1 cellular context compared by ENCODE assay signal in the genomic region with DNA sequence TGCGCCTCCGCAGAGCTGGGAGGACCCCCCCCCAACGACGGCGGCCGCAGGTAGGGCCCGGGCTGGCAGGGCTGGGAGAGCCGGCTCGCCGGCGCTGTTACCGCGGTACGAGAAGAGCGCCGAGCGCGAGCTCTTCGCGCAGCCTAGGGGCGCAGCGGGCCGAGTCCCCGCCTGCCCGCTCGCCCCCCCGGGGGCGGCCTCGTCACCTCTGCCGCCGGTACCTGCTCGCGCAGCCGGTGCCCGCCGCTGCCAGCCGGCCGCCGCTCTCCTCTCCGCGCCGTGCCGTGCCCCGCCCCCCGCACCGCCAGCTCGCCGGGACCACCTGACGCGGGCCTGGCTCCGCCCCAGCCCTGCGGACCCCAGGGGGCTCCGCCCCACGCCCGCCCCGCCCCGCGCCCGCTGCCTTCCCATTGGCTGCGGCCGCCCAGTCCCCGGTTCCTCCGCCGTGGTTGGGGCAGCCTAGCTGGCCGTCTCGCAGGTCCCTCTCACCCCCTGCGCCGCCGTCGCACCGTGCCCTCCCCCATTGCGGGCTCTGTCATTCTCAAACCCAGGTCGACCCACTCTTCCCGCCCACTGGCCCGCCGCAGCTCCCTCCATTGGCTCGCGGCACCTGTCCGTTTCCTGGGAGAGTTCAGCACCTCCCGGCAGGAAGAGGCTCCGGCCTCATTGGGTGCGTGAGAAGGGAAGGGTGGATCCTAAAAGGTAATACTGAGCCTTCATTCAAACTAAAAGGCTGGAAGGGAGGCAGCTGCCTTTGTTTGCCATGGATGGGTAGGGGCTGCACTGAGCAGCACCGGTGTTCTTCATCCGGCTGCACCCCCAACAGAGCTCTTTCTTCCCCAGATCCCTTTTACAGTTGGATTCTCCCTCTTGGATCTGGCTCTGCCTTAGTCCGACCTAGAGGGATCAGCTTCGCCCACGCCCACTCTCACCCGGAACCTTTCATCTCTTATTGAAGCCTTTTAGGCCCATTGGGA.
A peak's percentile ranks its signal among the peaks of the same experiment; 100 is the strongest.
TF ChIP-seq lines count a peak whose summit lies in the region.

Gene MAP3K9, minus strand, starts transcription at position 276 of the 977 bp plus-strand sequence. CDS start 342 bp downstream, outside the sequence.

TF ChIP-seq in HEK293, 187 proteins besides CTCF, POLR2A, EP300 and RAD21 (continued from another document and continues in another):
- TF ChIP-seq, protein P1, sequence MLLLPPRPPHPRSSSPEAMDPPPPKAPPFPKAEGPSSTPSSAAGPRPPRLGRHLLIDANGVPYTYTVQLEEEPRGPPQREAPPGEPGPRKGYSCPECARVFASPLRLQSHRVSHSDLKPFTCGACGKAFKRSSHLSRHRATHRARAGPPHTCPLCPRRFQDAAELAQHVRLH (tag by site-specific recombination; IDR thresholded peaks at IDR 0.05): no peak
- TF ChIP-seq ZNF366 (tag by site-specific recombination; conservative IDR thresholded peaks at IDR 0.05) (peak; percentile 45; the same call in 1 of the 2 replicates), ZNF266 (tag by site-specific recombination; IDR thresholded peaks at IDR 0.05; ENCODE audit: low read depth) (no peak), KLF1 (tag by site-specific recombination; IDR thresholded peaks at IDR 0.05) (peak; percentile 56), SP2 (tag by site-specific recombination; IDR thresholded peaks at IDR 0.05) (peak; percentile 91), ZNF114 (tag by site-specific recombination; IDR thresholded peaks at IDR 0.05) (no peak), ZBTB8A (tag by site-specific recombination; IDR thresholded peaks at IDR 0.05) (0 out of 2 replicates have a peak, but pooled peaks have one; percentile 11), OSR2 (tag by site-specific recombination; IDR thresholded peaks at IDR 0.05) (no peak), ZNF202 (tag by site-specific recombination; IDR thresholded peaks at IDR 0.05; ENCODE audit: borderline replicate concordance) (no peak), ZNF221 (tag by site-specific recombination; IDR thresholded peaks at IDR 0.05; ENCODE audit: borderline replicate concordance) (no peak), ZNF155 (tag by site-specific recombination; IDR thresholded peaks at IDR 0.05) (no peak), SCRT1 (tag by site-specific recombination; IDR thresholded peaks at IDR 0.05; ENCODE audit: borderline replicate concordance) (no peak), ZNF274 (IDR thresholded peaks at IDR 0.05; ENCODE audit: low read length) (no peak), ZNF274 (tag by site-specific recombination; IDR thresholded peaks at IDR 0.05; ENCODE audit: borderline replicate concordance) (no peak), ZNF501 (tag by site-specific recombination; IDR thresholded peaks at IDR 0.05) (no peak), SP7 (tag by site-specific recombination; IDR thresholded peaks at IDR 0.05) (no peak), HOXD13 (CRISPR knock-in tag; IDR thresholded peaks at IDR 0.05; ENCODE audit: borderline replicate concordance) (no peak), TCF7L2 (IDR thresholded peaks at IDR 0.05; ENCODE audit: borderline replicate concordance, low read depth, low read length) (no peak; the same call in 1 of the 2 replicates), HIC1 (tag by site-specific recombination; IDR thresholded peaks at IDR 0.05) (0 out of 2 replicates have a peak, but pooled peaks have one; percentile 34), ZNF792 (tag by site-specific recombination; IDR thresholded peaks at IDR 0.05) (no peak), ZNF677 (tag by site-specific recombination; IDR thresholded peaks at IDR 0.05) (no peak), ZNF174 (tag by site-specific recombination; IDR thresholded peaks at IDR 0.05) (no peak), ZNF561 (tag by site-specific recombination; IDR thresholded peaks at IDR 0.05; ENCODE audit: borderline replicate concordance) (0 out of 2 replicates have a peak, but pooled peaks have one; percentile 12), ZNF311 (tag by site-specific recombination; IDR thresholded peaks at IDR 0.05; ENCODE audit: borderline replicate concordance) (no peak), ZNF223 (tag by site-specific recombination; IDR thresholded peaks at IDR 0.05) (no peak), MEIS1 (CRISPR knock-in tag; IDR thresholded peaks at IDR 0.05; ENCODE audit: borderline replicate concordance) (no peak), ZBTB17 (tag by site-specific recombination; IDR thresholded peaks at IDR 0.05) (no peak), KLF9 (tag by site-specific recombination; IDR thresholded peaks at IDR 0.05; ENCODE audit: low read depth) (peak; percentile 49; the same call in 1 of the 2 replicates), ZNF214 (tag by site-specific recombination; IDR thresholded peaks at IDR 0.05; ENCODE audit: borderline replicate concordance) (no peak), ZNF426 (tag by site-specific recombination; IDR thresholded peaks at IDR 0.05) (no peak), ZNF837 (tag by site-specific recombination; IDR thresholded peaks at IDR 0.05) (no peak), ZNF48 (tag by site-specific recombination; IDR thresholded peaks at IDR 0.05) (no peak), ZNF16 (tag by site-specific recombination; IDR thresholded peaks at IDR 0.05; ENCODE audit: low read depth) (no peak), ZNF292 (tag by site-specific recombination; IDR thresholded peaks at IDR 0.05; ENCODE audit: borderline replicate concordance, low read depth) (no peak), ZNF623 (tag by site-specific recombination; IDR thresholded peaks at IDR 0.05) (no peak), ZNF10 (tag by site-specific recombination; IDR thresholded peaks at IDR 0.05) (no peak), ZNF701 (tag by site-specific recombination; IDR thresholded peaks at IDR 0.05) (no peak), ZNF777 (tag by site-specific recombination; IDR thresholded peaks at IDR 0.05; ENCODE audit: borderline replicate concordance) (no peak), ZNF560 (tag by site-specific recombination; IDR thresholded peaks at IDR 0.05; ENCODE audit: borderline replicate concordance) (no peak), ZNF670 (tag by site-specific recombination; IDR thresholded peaks at IDR 0.05; ENCODE audit: low read depth) (no peak), GLI4 (tag by site-specific recombination; IDR thresholded peaks at IDR 0.05) (no peak), ZNF473 (tag by site-specific recombination; IDR thresholded peaks at IDR 0.05) (no peak), ZNF610 (tag by site-specific recombination; IDR thresholded peaks at IDR 0.05; ENCODE audit: borderline replicate concordance) (no peak), ZNF629 (tag by site-specific recombination; IDR thresholded peaks at IDR 0.05) (no peak), ZNF626 (tag by site-specific recombination; IDR thresholded peaks at IDR 0.05) (no peak), ZBTB26 (tag by site-specific recombination; optimal IDR thresholded peaks at IDR 0.05) (peak; percentile 57), PRDM6 (tag by site-specific recombination; IDR thresholded peaks at IDR 0.05) (no peak), ZNF138 (tag by site-specific recombination; IDR thresholded peaks at IDR 0.05; ENCODE audit: borderline replicate concordance) (no peak), ZNF19 (tag by site-specific recombination; IDR thresholded peaks at IDR 0.05; ENCODE audit: low read depth) (no peak), ZNF510 (tag by site-specific recombination; IDR thresholded peaks at IDR 0.05; ENCODE audit: insufficient replicate concordance) (no peak), ZNF341 (tag by site-specific recombination; IDR thresholded peaks at IDR 0.05; ENCODE audit: low read depth) (peak; percentile 92), ZNF544 (tag by site-specific recombination; IDR thresholded peaks at IDR 0.05) (no peak), ZBTB20 (tag by site-specific recombination; IDR thresholded peaks at IDR 0.05) (no peak), KLF7 (tag by site-specific recombination; IDR thresholded peaks at IDR 0.05; ENCODE audit: borderline replicate concordance) (no peak), ZNF157 (tag by site-specific recombination; IDR thresholded peaks at IDR 0.05) (no peak), ZNF529 (tag by site-specific recombination; IDR thresholded peaks at IDR 0.05; ENCODE audit: insufficient replicate concordance) (no peak), ZNF24 (tag by site-specific recombination; IDR thresholded peaks at IDR 0.05) (no peak)
- TF ChIP-seq, protein P2, sequence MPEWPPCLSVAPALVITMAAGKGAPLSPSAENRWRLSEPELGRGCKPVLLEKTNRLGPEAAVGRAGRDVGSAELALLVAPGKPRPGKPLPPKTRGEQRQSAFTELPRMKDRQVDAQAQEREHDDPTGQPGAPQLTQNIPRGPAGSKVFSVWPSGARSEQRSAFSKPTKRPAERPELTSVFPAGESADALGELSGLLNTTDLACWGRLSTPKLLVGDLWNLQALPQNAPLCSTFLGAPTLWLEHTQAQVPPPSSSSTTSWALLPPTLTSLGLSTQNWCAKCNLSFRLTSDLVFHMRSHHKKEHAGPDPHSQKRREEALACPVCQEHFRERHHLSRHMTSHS (tag by site-specific recombination; IDR thresholded peaks at IDR 0.05): no peak
- TF ChIP-seq, protein P3, sequence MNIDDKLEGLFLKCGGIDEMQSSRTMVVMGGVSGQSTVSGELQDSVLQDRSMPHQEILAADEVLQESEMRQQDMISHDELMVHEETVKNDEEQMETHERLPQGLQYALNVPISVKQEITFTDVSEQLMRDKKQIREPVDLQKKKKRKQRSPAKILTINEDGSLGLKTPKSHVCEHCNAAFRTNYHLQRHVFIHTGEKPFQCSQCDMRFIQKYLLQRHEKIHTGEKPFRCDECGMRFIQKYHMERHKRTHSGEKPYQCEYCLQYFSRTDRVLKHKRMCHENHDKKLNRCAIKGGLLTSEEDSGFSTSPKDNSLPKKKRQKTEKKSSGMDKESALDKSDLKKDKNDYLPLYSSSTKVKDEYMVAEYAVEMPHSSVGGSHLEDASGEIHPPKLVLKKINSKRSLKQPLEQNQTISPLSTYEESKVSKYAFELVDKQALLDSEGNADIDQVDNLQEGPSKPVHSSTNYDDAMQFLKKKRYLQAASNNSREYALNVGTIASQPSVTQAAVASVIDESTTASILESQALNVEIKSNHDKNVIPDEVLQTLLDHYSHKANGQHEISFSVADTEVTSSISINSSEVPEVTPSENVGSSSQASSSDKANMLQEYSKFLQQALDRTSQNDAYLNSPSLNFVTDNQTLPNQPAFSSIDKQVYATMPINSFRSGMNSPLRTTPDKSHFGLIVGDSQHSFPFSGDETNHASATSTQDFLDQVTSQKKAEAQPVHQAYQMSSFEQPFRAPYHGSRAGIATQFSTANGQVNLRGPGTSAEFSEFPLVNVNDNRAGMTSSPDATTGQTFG (tag by site-specific recombination; IDR thresholded peaks at IDR 0.05; ENCODE audit: borderline replicate concordance): no peak
- TF ChIP-seq, protein P4, sequence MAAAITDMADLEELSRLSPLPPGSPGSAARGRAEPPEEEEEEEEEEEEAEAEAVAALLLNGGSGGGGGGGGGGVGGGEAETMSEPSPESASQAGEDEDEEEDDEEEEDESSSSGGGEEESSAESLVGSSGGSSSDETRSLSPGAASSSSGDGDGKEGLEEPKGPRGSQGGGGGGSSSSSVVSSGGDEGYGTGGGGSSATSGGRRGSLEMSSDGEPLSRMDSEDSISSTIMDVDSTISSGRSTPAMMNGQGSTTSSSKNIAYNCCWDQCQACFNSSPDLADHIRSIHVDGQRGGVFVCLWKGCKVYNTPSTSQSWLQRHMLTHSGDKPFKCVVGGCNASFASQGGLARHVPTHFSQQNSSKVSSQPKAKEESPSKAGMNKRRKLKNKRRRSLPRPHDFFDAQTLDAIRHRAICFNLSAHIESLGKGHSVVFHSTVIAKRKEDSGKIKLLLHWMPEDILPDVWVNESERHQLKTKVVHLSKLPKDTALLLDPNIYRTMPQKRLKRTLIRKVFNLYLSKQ (tag by site-specific recombination; IDR thresholded peaks at IDR 0.05; ENCODE audit: borderline replicate concordance): no peak
